25 cellular contexts compared by ENCODE assay signal in the genomic region with DNA sequence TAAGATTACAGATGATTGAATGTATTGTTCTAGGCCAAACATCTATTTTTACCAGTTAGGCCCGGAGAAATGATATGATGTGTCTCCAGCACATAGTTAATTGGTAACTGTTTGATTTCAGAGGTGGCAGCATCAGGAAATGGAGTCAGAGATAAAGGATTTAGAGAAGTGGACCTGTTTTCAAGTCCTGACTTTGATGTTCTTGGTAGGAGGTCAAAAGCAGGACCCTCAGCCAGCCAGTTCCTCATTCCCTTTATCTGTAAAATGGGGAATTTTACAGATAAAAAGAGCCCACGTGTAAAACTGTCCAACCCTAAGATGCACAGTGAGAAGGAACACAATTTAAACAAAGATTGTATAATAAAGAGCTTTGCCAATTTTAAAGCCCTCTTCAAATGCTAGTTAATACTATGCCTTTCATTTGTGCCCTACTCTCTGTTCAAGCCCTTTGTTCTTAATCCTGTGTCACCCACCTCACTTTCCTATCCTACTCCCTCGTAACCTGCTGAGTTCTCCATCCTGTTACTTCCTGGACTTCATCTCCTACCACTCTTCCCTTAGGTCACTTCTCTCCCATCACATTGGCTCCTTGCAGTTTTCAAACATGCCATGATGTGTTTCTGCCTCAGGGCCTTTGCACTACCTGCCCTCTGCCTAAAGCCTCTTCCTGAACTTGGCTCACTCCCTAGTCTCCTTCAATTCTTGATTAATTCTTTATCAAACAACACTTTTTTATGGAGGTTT. TPM values are rescaled to one million over a fixed set of nuclear protein-coding genes. Genes with fewer than 3 reads are reported as not detected.
"Had no signal": no experiment of that assay in that cellular context is flagged by ENCODE, and none has a peak within 500 bp of the region (broad histone marks: within the 10 kb centered on the region; RNA-seq: fewer than 3 reads in every experiment).

No MANE protein-coding gene starts in this region.

- H3K4me1 Mint-ChIP-seq: stimulated activated memory B cell treated with anti-CD40 and anti-IgM and Interleukin-4, amounts not matched to agents 10 μg/mL and 1 μg/mL and 100 μg/mL, for 72 hours had no signal

- H3K4me1 ChIP-seq: gastrocnemius medialis had no signal

- H3K4me3 Mint-ChIP-seq: activated CD4-positive, alpha-beta memory T cell treated with anti-CD3 and anti-CD28 coated beads, Interleukin-2, amount 10 ng/mL, durations not matched to agents 7 days and 5 days; activated CD8-positive, alpha-beta memory T cell treated with anti-CD3 and anti-CD28 coated beads, Interleukin-2, amount 10 ng/mL, durations not matched to agents 7 days and 5 days; activated naive CD4-positive, alpha-beta T cell treated with anti-CD3 and anti-CD28 coated beads for 36 hours; dendritic cell treated with granulocyte-macrophage colony-stimulating factor and Interleukin-4, amounts not matched to agents 40 ng/mL and 50 ng/mL, for 4 days; neural progenitor cell; stimulated activated memory B cell treated with anti-CD40 and anti-IgM and Interleukin-4, amounts not matched to agents 10 μg/mL and 1 μg/mL and 100 μg/mL, for 72 hours had no signal

- H3K36me3 ChIP-seq: ascending aorta, gastrocnemius medialis, left lung, neural progenitor cell, ovary, thyroid gland had no signal

- ATAC-seq: esophagus mucosa; gastrocnemius medialis; left lung; sciatic nerve; stimulated activated memory B cell treated with anti-CD40 and anti-IgM and Interleukin-4, amounts not matched to agents 10 μg/mL and 1 μg/mL and 100 μg/mL, for 72 hours had no signal

- H3K9ac ChIP-seq: neural progenitor cell had no signal

- H3K9me3 ChIP-seq: ascending aorta, gastrocnemius medialis, left lung, ovary, thyroid gland had no signal

- H3K27me3 ChIP-seq: ascending aorta, gastrocnemius medialis, left lung, neural progenitor cell, ovary, thyroid gland had no signal

- FAIRE-seq: kidney, TTC549 had no signal

- H3K36me3 Mint-ChIP-seq: stimulated activated memory B cell treated with anti-CD40 and anti-IgM and Interleukin-4, amounts not matched to agents 10 μg/mL and 1 μg/mL and 100 μg/mL, for 72 hours had no signal

- H3K27ac Mint-ChIP-seq: activated CD4-positive, alpha-beta memory T cell treated with anti-CD3 and anti-CD28 coated beads, Interleukin-2, amount 10 ng/mL, durations not matched to agents 7 days and 5 days; activated CD8-positive, alpha-beta memory T cell treated with anti-CD3 and anti-CD28 coated beads, Interleukin-2, amount 10 ng/mL, durations not matched to agents 7 days and 5 days; activated naive CD4-positive, alpha-beta T cell treated with anti-CD3 and anti-CD28 coated beads for 36 hours; dendritic cell treated with granulocyte-macrophage colony-stimulating factor and Interleukin-4, amounts not matched to agents 40 ng/mL and 50 ng/mL, for 4 days; neural progenitor cell; stimulated activated memory B cell treated with anti-CD40 and anti-IgM and Interleukin-4, amounts not matched to agents 10 μg/mL and 1 μg/mL and 100 μg/mL, for 72 hours had no signal

- H3K27ac ChIP-seq: ascending aorta, gastrocnemius medialis, left lung, neural progenitor cell, ovary, thyroid gland had no signal

- H3K4me2 ChIP-seq: neural progenitor cell had no signal

- H3K4me3 ChIP-seq: ascending aorta, gastrocnemius medialis, left lung, neural progenitor cell, ovary, thyroid gland had no signal

- DNase-seq: activated CD4-positive, alpha-beta memory T cell treated with anti-CD3 and anti-CD28 coated beads, Interleukin-2, amount 10 ng/mL, durations not matched to agents 7 days and 5 days; activated CD8-positive, alpha-beta memory T cell treated with anti-CD3 and anti-CD28 coated beads, Interleukin-2, amount 10 ng/mL, durations not matched to agents 7 days and 5 days; effector CD8-positive, alpha-beta T cell; gastrocnemius medialis; head of caudate nucleus; kidney; left lung; ovary; stimulated activated CD4-positive, alpha-beta T cell treated with anti-CD3 and anti-CD28 coated beads, Interleukin-4, amount 100 ng/mL, for 24 hours; thyroid gland had no signal

- H3K9me3 Mint-ChIP-seq: activated CD4-positive, alpha-beta memory T cell treated with anti-CD3 and anti-CD28 coated beads, Interleukin-2, amount 10 ng/mL, durations not matched to agents 7 days and 5 days; activated naive CD4-positive, alpha-beta T cell treated with anti-CD3 and anti-CD28 coated beads for 36 hours; dendritic cell treated with granulocyte-macrophage colony-stimulating factor and Interleukin-4, amounts not matched to agents 40 ng/mL and 50 ng/mL, for 4 days; stimulated activated memory B cell treated with anti-CD40 and anti-IgM and Interleukin-4, amounts not matched to agents 10 μg/mL and 1 μg/mL and 100 μg/mL, for 72 hours had no signal

RNA-seq across cellular contexts. Expression of gene TMEM212, which starts 2.6 kb away (rescaled TPM):
- total RNA-seq: activated CD4-positive, alpha-beta memory T cell treated with anti-CD3 and anti-CD28 coated beads, Interleukin-2, amount 10 ng/mL, durations not matched to agents 7 days and 5 days; activated CD8-positive, alpha-beta memory T cell treated with anti-CD3 and anti-CD28 coated beads, Interleukin-2, amount 10 ng/mL, durations not matched to agents 7 days and 5 days; activated naive CD4-positive, alpha-beta T cell treated with anti-CD3 and anti-CD28 coated beads for 36 hours; ascending aorta; cerebellum; esophagus mucosa; gastrocnemius medialis; kidney; lung microvascular endothelial cell; mononuclear cell; pulmonary artery endothelial cell; sciatic nerve; T-helper 2 cell treated with Interferon-gamma antibody and Interleukin-4, amounts not matched to agents 100 ng/mL and 5 ng/mL, for 36 hours; thyroid gland; ureter had no signal
- polyA plus RNA-seq: adipose tissue, ovary had no signal
